In the genomic region with DNA sequence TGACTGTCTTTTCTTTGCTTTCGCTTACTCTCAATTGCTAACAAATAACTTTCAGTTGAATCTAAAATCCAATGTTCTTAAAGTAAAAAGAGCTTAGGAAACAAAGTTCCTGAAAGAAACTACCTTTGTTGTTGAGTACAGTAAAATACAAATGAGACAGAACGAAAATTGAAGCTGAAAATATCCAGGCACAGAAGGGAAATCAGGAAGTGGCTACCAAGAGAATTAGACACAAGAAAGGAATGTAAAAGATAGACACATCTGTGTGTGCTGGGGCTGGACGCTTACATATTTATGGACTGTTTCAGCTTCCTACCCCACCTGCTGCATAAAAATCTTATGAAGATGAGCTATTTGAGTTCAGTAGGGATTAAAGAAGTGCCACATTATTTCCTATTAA, we compare ENCODE assay signal across 14 cellular contexts.
DNase-seq lines count a peak whose midpoint lies in the region; ATAC-seq, FAIRE-seq and TF ChIP-seq lines count a peak whose summit lies in the region.
"Had no signal": no experiment of that assay in that cellular context is flagged by ENCODE, and none has a peak within 500 bp of the region (broad histone marks: within the 10 kb centered on the region; RNA-seq: fewer than 3 reads in every experiment).

No MANE protein-coding gene starts in this region.

- ATAC-seq in IMR-90 (ENCODE audit: low read depth), result peak; percentile 81
- ATAC-seq in GM18873 (IDR thresholded peaks at IDR 0.05; ENCODE audit: low FRiP score, unreplicated experiment), result no peak
- no peak for ATAC-seq in HG03097 (IDR thresholded peaks at IDR 0.05; ENCODE audit: low FRiP score, unreplicated experiment)
- no peak for ATAC-seq in HG02973 (IDR thresholded peaks at IDR 0.05; ENCODE audit: unreplicated experiment)
- ATAC-seq: A549 had no signal

- H2BK20ac ChIP-seq in IMR-90 (ENCODE audit: low read depth, low read length), result peak overlapping the region; percentile 97

- no peaks in the 10 kb centered on the region for H3K79me2 ChIP-seq in keratinocyte (ENCODE audit: control insufficient read depth, insufficient read depth, low read length)

- no CpG with 5 or more reads among the region's 3 CpGs for WGBS in IMR-90 (ENCODE audit: extremely low coverage in 2 of 2, insufficient read length in 1 of 2), 2 experiments

- H2AK9ac ChIP-seq in IMR-90 (replicated peaks; ENCODE audit: low read depth, low read length, poor library complexity), result no peak overlapping the region

- H3K23ac ChIP-seq in IMR-90 (ENCODE audit: low read depth, low read length), result peak overlapping the region; percentile 11; the same call in 1 of the 2 replicates

- POLR2A ChIA-PET in IMR-90 (lab: Charles Lee; ENCODE audit: unreplicated experiment), result no interaction called here

- H3K9ac ChIP-seq in IMR-90 (ENCODE audit: low read depth, low read length) (peak overlapping the region; percentile 60; the same call in 1 of the 2 replicates), keratinocyte (ENCODE audit: control insufficient read depth, extremely low read depth, insufficient read depth, low read length) (no peak overlapping the region)

- H3K4me3 ChIP-seq in IMR-90 (ENCODE audit: insufficient read depth, low read depth, low read length) (no peak overlapping the region), astrocyte of the spinal cord (ENCODE audit: low read depth, low read length) (no peak overlapping the region), keratinocyte (ENCODE audit: control insufficient read depth in 2 of 3, extremely low read depth in 1 of 3, insufficient read depth in 2 of 3, low read depth in 1 of 3, low read length in 3 of 3) (peak overlapping the region in 1 of 3 experiments; percentile 25)
- H3K4me3 ChIP-seq: A549, testis had no signal

- H3K27ac ChIP-seq in IMR-90 (ENCODE audit: insufficient read depth, low read length), result peak overlapping the region; percentile 89; the same call in 1 of the 2 replicates
- H3K27ac ChIP-seq in keratinocyte (ENCODE audit: control insufficient read depth, insufficient read depth, low read length), result peak overlapping the region; percentile 54
- H3K27ac ChIP-seq: A549, testis had no signal

- no peaks in the 10 kb centered on the region for H3K27me3 ChIP-seq in IMR-90 (ENCODE audit: control insufficient read depth, insufficient read depth, low read length)
- H3K27me3 ChIP-seq in keratinocyte (ENCODE audit: control insufficient read depth, extremely low read depth, insufficient read depth, low read length), result no peaks in the 10 kb centered on the region
- H3K27me3 ChIP-seq: testis had no signal

- CTCF ChIA-PET in IMR-90 (lab: Yijun Ruan, JAX), result interaction anchor here (0.7 to 1.0 kb wide), 4 partner anchors 25 to 134 kb away, joined by 3 read pairs; no protein-coding TSS in a partner anchor

- H3K4me2 ChIP-seq in IMR-90 (ENCODE audit: low read depth, low read length), result peak overlapping the region; percentile 53
- peak overlapping the region; percentile 70 for H3K4me2 ChIP-seq in keratinocyte (ENCODE audit: control insufficient read depth, extremely low read depth, insufficient read depth, low read depth, low read length)
- H3K4me2 ChIP-seq: A549 had no signal

- H3K14ac ChIP-seq in IMR-90 (replicated peaks; ENCODE audit: low read depth, low read length), result 0 out of 2 replicates have a peak overlapping the region, but pooled peaks have one; percentile 5

- in situ Hi-C loops in IMR-90 (cut with MboI; ENCODE audit: low sequenced_read_pairs) (no loop called here), astrocyte of the spinal cord (cut with HindIII; ENCODE audit: low sequenced_read_pairs) (no loop called here)

- H3K4me1 ChIP-seq in IMR-90 (ENCODE audit: control insufficient read depth, insufficient read depth, low read length) (peaks cover 17% of the 10 kb centered on the region), keratinocyte (ENCODE audit: control insufficient read depth, extremely low read depth, insufficient read depth, low read length) (peaks cover 18% of the 10 kb centered on the region)
- H3K4me1 ChIP-seq: A549 had no signal

- H3K18ac ChIP-seq in IMR-90 (ENCODE audit: low read depth, low read length), result peak overlapping the region; percentile 99

- no peak for TF ChIP-seq CTCF in IMR-90 (conservative IDR thresholded peaks at IDR 0.05; ENCODE audit: low read depth, low read length)
- no peak for TF ChIP-seq CTCF in astrocyte of the spinal cord (IDR thresholded peaks at IDR 0.05; ENCODE audit: low read depth, low read length)
- no peak for TF ChIP-seq CTCF in keratinocyte (optimal IDR thresholded peaks at IDR 0.05 in 1 of 3, IDR thresholded peaks at IDR 0.05 in 1 of 3, conservative IDR thresholded peaks at IDR 0.05 in 1 of 3; ENCODE audit: extremely low read depth in 1 of 3, insufficient read depth in 2 of 3, low read length in 3 of 3)

- no peak overlapping the region for H2AFZ ChIP-seq in IMR-90 (replicated peaks; ENCODE audit: low read length, poor library complexity)
- peak overlapping the region; percentile 81 for H2AFZ ChIP-seq in keratinocyte (ENCODE audit: control insufficient read depth, low read length)

- no peak overlapping the region for H2AK5ac ChIP-seq in IMR-90 (ENCODE audit: low read depth, low read length)

- TF ChIP-seq POLR2A in IMR-90 (IDR thresholded peaks at IDR 0.05; ENCODE audit: low read depth, low read length), result no peak

- DNase-seq in 8988T, result peak; percentile 10
- peak; percentile 87 for DNase-seq in IMR-90
- peak; percentile 75 for DNase-seq in astrocyte of the spinal cord (ENCODE audit: low read depth, low spot score)
- DNase-seq in keratinocyte (ENCODE audit: low read depth, low spot score), result peak; percentile 9
- DNase-seq in SK-N-DZ (ENCODE audit: low spot score), result no peak
- DNase-seq: activated CD4-positive, alpha-beta memory T cell treated with anti-CD3 and anti-CD28 coated beads, Interleukin-2, amount 10 ng/mL, durations not matched to agents 7 days and 5 days; DMS 273 treated with DMSO at 0.1 percent for 48 hours; NCI-H510A treated with DMSO at 0.1 percent for 48 hours; T1000; testis had no signal

- H3K56ac ChIP-seq in IMR-90 (ENCODE audit: extremely low read depth, insufficient read depth, low read length), result peak overlapping the region; percentile 25; the same call in 1 of the 2 replicates

- TF ChIP-seq RAD21 in IMR-90 (IDR thresholded peaks at IDR 0.05; ENCODE audit: low read length), result no peak

- dilution Hi-C loops in IMR-90 (cut with HindIII; ENCODE audit: low sequenced_read_pairs, unreplicated experiment) (no loop called here), keratinocyte (cut with MboI; ENCODE audit: extremely low pct_ligation_motif_present, low sequenced_read_pairs) (no loop called here)

- peaks cover 9% of the 10 kb centered on the region for H3K9me1 ChIP-seq in IMR-90 (ENCODE audit: insufficient read depth, low read length)
- H3K9me1 ChIP-seq in keratinocyte (ENCODE audit: control insufficient read depth, extremely low read depth, insufficient read depth, low read length), result no peaks in the 10 kb centered on the region

- peak; percentile 88 for FAIRE-seq in keratinocyte (lab: Jason Lieb, UNC)
- FAIRE-seq: A549 had no signal

- H2BK15ac ChIP-seq in IMR-90 (ENCODE audit: low read depth, low read length), result 0 out of 3 replicates have a peak overlapping the region, but pooled peaks have one; percentile 9

- 0 out of 2 replicates have a peak overlapping the region, but pooled peaks have one; percentile 88 for H4K91ac ChIP-seq in IMR-90 (ENCODE audit: insufficient read depth, low read depth, low read length)

- H3K4ac ChIP-seq in IMR-90 (ENCODE audit: low read depth, low read length), result peak overlapping the region; percentile 93

- peak overlapping the region; percentile 65 to 82 for H4K8ac ChIP-seq in IMR-90 (ENCODE audit: low read depth in 2 of 2, low read length in 2 of 2)

- H2BK120ac ChIP-seq in IMR-90 (ENCODE audit: low read depth, low read length), result peak overlapping the region; percentile 98

- H4K5ac ChIP-seq in IMR-90 (ENCODE audit: low read depth, low read length), result peak overlapping the region; percentile 96

- no TSS peak for BruUV-seq in IMR-90 (replicated peaks; lab: Mats Ljungman, UMichigan)

- intact Hi-C loops in IMR-90 (cut with micrococcal nuclease), result no loop called here

- peak overlapping the region; percentile 96 for H2BK5ac ChIP-seq in IMR-90 (ENCODE audit: low read depth, low read length, poor library complexity, severe bottlenecking)

- H3K36me3 ChIP-seq in IMR-90 (ENCODE audit: control insufficient read depth, insufficient read depth, low read length), result no peaks in the 10 kb centered on the region
- no peaks in the 10 kb centered on the region for H3K36me3 ChIP-seq in keratinocyte (ENCODE audit: control insufficient read depth in 2 of 2, extremely low read depth in 1 of 2, insufficient read depth in 2 of 2, low read length in 2 of 2)

- H3K79me1 ChIP-seq in IMR-90 (ENCODE audit: low read depth in 1 of 2, low read length in 2 of 2), result no peaks in the 10 kb centered on the region

- H3K9me3 ChIP-seq in IMR-90 (ENCODE audit: control insufficient read depth, insufficient read depth, low read length) (no peaks in the 10 kb centered on the region), keratinocyte (ENCODE audit: control insufficient read depth, low read depth, low read length) (peaks cover 4% of the 10 kb centered on the region)
- H3K9me3 ChIP-seq: A549, testis had no signal

- H4K20me1 ChIP-seq in IMR-90 (ENCODE audit: insufficient read depth, low read length) (no peaks in the 10 kb centered on the region), keratinocyte (ENCODE audit: control insufficient read depth, extremely low read depth, insufficient read depth, low read length) (no peaks in the 10 kb centered on the region)

TF ChIP-seq in IMR-90, 13 proteins besides CTCF, POLR2A, EP300 and RAD21:
- TF ChIP-seq FOS (IDR thresholded peaks at IDR 0.05; ENCODE audit: low read depth, low read length) (0 out of 2 replicates have a peak, but pooled peaks have one; percentile 8), RCOR1 (IDR thresholded peaks at IDR 0.05; ENCODE audit: insufficient replicate concordance, low read length) (peak; percentile 46), CHD1 (IDR thresholded peaks at IDR 0.05; ENCODE audit: low read depth, low read length) (no peak), USF2 (IDR thresholded peaks at IDR 0.05; ENCODE audit: low read depth, low read length) (no peak), MXI1 (IDR thresholded peaks at IDR 0.05; ENCODE audit: borderline replicate concordance, low read depth, low read length) (no peak), BHLHE40 (IDR thresholded peaks at IDR 0.05; ENCODE audit: low read depth, low read length) (no peak), SMC3 (IDR thresholded peaks at IDR 0.05; ENCODE audit: low read depth, low read length) (no peak), MAFK (IDR thresholded peaks at IDR 0.05; ENCODE audit: low read depth, low read length) (no peak), MAZ (IDR thresholded peaks at IDR 0.05; ENCODE audit: borderline replicate concordance, low read depth, low read length) (no peak)
